8 cellular contexts compared by ENCODE assay signal in the genomic region with DNA sequence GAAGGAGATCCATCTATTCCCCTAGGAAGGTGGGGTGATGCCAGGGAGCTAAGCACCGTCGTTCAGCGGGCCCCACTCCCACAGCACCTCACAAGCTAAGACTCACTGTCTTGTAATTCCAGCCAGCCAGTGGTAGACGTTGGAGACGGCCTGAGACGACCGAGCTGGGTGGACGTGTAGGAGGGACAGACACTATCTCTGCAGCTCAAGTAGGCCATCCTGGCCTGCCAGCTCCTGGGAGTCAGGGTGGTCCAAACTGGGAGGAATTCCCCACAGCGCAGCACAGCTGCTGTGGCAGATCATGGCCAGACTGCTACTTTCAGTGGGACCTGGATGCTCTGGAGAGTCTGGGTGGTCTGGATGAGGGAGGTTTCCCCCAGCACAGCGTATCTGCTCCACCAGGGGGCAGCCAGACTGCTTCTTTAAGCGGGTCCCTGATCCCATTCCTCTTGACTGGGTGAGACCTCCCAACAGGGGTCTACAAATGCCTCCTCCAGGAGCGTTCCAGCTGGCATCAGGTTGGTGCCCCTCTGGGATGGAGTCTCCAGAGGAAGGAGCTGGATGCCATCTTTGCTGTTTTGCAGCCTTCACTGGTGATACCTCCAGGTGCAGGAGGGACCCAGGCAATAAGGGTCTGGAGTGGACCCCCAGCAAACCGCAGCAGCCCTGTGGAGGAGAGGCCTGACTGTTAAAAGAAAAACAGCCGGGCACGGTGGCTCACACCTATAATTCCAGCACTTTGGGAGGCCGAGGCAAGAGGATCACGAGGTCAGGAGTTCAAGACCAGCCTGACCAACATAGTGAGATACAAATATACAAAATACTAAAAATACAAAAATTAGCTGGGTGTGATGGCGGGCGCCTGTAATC. TPM values are rescaled to one million over a fixed set of nuclear protein-coding genes. Genes with fewer than 3 reads are reported as not detected.
DNase-seq lines count a peak whose midpoint lies in the region; ATAC-seq, FAIRE-seq and TF ChIP-seq lines count a peak whose summit lies in the region.
"Had no signal": no experiment of that assay in that cellular context is flagged by ENCODE, and none has a peak within 500 bp of the region (broad histone marks: within the 10 kb centered on the region; RNA-seq: fewer than 3 reads in every experiment).

No MANE protein-coding gene starts in this region.

- H3K4me3 ChIP-seq in GM23338 = no peak overlapping the region

- H3K4me3 Mint-ChIP-seq in GM23338 = no peak overlapping the region
- H3K4me3 Mint-ChIP-seq in activated T-helper 17 cell treated with anti-CD3 and anti-CD28 coated beads, Interleukin-2, amount 50 U/mL, for 72 hours = no peak overlapping the region

- peaks cover 8% of the 10 kb centered on the region for H4K20me1 ChIP-seq in GM23338 (replicated peaks; ENCODE audit: insufficient read depth)

- H3K36me3 ChIP-seq in GM23338 (ENCODE audit: insufficient read depth) = no peaks in the 10 kb centered on the region

- H3K4me1 ChIP-seq in GM23338 (ENCODE audit: insufficient read depth) = no peaks in the 10 kb centered on the region

- CTCF ChIA-PET in HEK293T (lab: Yijun Ruan, JAX) = no interaction called here

- H3K4me1 Mint-ChIP-seq in GM23338 = peaks cover 18% of the 10 kb centered on the region
- peaks cover 23% of the 10 kb centered on the region for H3K4me1 Mint-ChIP-seq in activated T-helper 17 cell treated with anti-CD3 and anti-CD28 coated beads, Interleukin-2, amount 50 U/mL, for 72 hours

- peaks cover 2% of the 10 kb centered on the region for H3K27me3 Mint-ChIP-seq in GM23338 (ENCODE audit: insufficient read depth, low read depth, poor library complexity)
- no peaks in the 10 kb centered on the region for H3K27me3 Mint-ChIP-seq in activated T-helper 17 cell treated with anti-CD3 and anti-CD28 coated beads, Interleukin-2, amount 50 U/mL, for 72 hours

- FAIRE-seq in D721Med (lab: Jason Lieb, UNC) = no peak

- H3K4me2 ChIP-seq in GM23338 = no peak overlapping the region

- 0 out of 2 replicates have a peak, but pooled peaks cover 4% of the 10 kb centered on the region for H3K9me2 ChIP-seq in GM23338 (ENCODE audit: insufficient read depth)

- no peak overlapping the region for H3K27ac Mint-ChIP-seq in GM23338
- no peak overlapping the region for H3K27ac Mint-ChIP-seq in activated T-helper 17 cell treated with anti-CD3 and anti-CD28 coated beads, Interleukin-2, amount 50 U/mL, for 72 hours

- H3K36me3 Mint-ChIP-seq in GM23338 (ENCODE audit: low read depth) = peaks cover 3% of the 10 kb centered on the region
- H3K36me3 Mint-ChIP-seq in activated T-helper 17 cell treated with anti-CD3 and anti-CD28 coated beads, Interleukin-2, amount 50 U/mL, for 72 hours (ENCODE audit: low read depth) = peaks cover 19% of the 10 kb centered on the region

- TF ChIP-seq CTCF in D721Med (IDR thresholded peaks at IDR 0.05; ENCODE audit: insufficient read depth, missing control alignments) (peak; percentile 30), GM23338 (conservative IDR thresholded peaks at IDR 0.05; ENCODE audit: low read depth in 2 of 2) (peak; percentile 69 to 73)

- ATAC-seq in GM23338 (peak; percentile 97), HG02973 (IDR thresholded peaks at IDR 0.05; ENCODE audit: unreplicated experiment) (no peak)
- no peak for ATAC-seq in activated T-helper 17 cell treated with anti-CD3 and anti-CD28 coated beads, Interleukin-2, amount 50 U/mL, for 72 hours (replicated peaks)

- no peaks in the 10 kb centered on the region for H3K9me3 Mint-ChIP-seq in GM23338
- H3K9me3 Mint-ChIP-seq in activated T-helper 17 cell treated with anti-CD3 and anti-CD28 coated beads, Interleukin-2, amount 50 U/mL, for 72 hours = no peaks in the 10 kb centered on the region

- no peak for DNase-seq in D721Med (ENCODE audit: insufficient read length, low spot score)
- DNase-seq in GM23338 (ENCODE audit: low spot score) = peak; percentile 88
- peak; percentile 30 for DNase-seq in activated CD8-positive, alpha-beta memory T cell treated with anti-CD3 and anti-CD28 coated beads, Interleukin-2, amount 50 U/mL, for 4 hours
- peak; percentile 35 for DNase-seq in left kidney (ENCODE audit: low read depth, low spot score)
- DNase-seq in HEK293T (ENCODE audit: extremely low spot score) = no peak
- DNase-seq: NCI-H1930 had no signal

- POLR2A ChIA-PET in HEK293T (lab: Yijun Ruan, JAX) = no interaction called here

- no peaks in the 10 kb centered on the region for H3F3A ChIP-seq in GM23338 (replicated peaks; ENCODE audit: low read depth)

- H3K79me2 ChIP-seq in GM23338 (replicated peaks; ENCODE audit: insufficient read depth) = peaks cover 31% of the 10 kb centered on the region

- H3K27ac ChIP-seq in GM23338 (ENCODE audit: low read depth) = 0 out of 2 replicates have a peak overlapping the region, but pooled peaks have one; percentile 59

- no peaks in the 10 kb centered on the region for H3K27me3 ChIP-seq in GM23338 (ENCODE audit: insufficient read depth)

- no peak overlapping the region for H2AFZ ChIP-seq in GM23338

TF ChIP-seq in GM23338, 12 proteins besides CTCF, POLR2A, EP300 and RAD21:
- TF ChIP-seq ZNF331 (CRISPR knock-in tag; IDR thresholded peaks at IDR 0.05; ENCODE audit: low read depth) (no peak), CREB1 (CRISPR knock-in tag; IDR thresholded peaks at IDR 0.05; ENCODE audit: low read depth) (no peak)
TF ChIP-seq in GM23338: peak in this region for 0.

TF ChIP-seq in HEK293T, 16 proteins besides CTCF, POLR2A, EP300 and RAD21:
- no peak for TF ChIP-seq ARNT (IDR thresholded peaks at IDR 0.05)
- no peak for TF ChIP-seq SP1 (IDR thresholded peaks at IDR 0.05)
- TF ChIP-seq SUZ12 (IDR thresholded peaks at IDR 0.05) = no peak
- TF ChIP-seq TARDBP (IDR thresholded peaks at IDR 0.05) = no peak
- TF ChIP-seq ZNF384 (IDR thresholded peaks at IDR 0.05) = no peak
- no peak for TF ChIP-seq CTBP1 (IDR thresholded peaks at IDR 0.05; ENCODE audit: borderline replicate concordance)
- TF ChIP-seq PKNOX1 (IDR thresholded peaks at IDR 0.05) = no peak
- no peak for TF ChIP-seq ELF4 (IDR thresholded peaks at IDR 0.05)
- TF ChIP-seq FOXA1 (IDR thresholded peaks at IDR 0.05) = no peak
- TF ChIP-seq HDGF (IDR thresholded peaks at IDR 0.05; ENCODE audit: borderline replicate concordance) = no peak
- TF ChIP-seq L3MBTL2 (conservative IDR thresholded peaks at IDR 0.05) = no peak
- no peak for TF ChIP-seq FOXM1 (IDR thresholded peaks at IDR 0.05; ENCODE audit: borderline replicate concordance)
TF ChIP-seq in HEK293T: peak in this region for 0.

RNA-seq across cellular contexts. Expression of gene GNB5, which starts 27.6 kb away (rescaled TPM):
- total RNA-seq in GM23338 (2014; rRNA removed; shearing (Covaris generic)) = 40.8 and 68.3 TPM in 2 replicates
- polyA plus RNA-seq in GM23338 (2016; fragmentation: Nextera tagmentation; extraction: Ambion mirVana) = 20.1 and 23.0 TPM in 2 replicates
- total RNA-seq in activated T-helper 17 cell treated with anti-CD3 and anti-CD28 coated beads, Interleukin-2, amount 50 U/mL, for 72 hours = 10 to 100 TPM; 19.5 to 21.9 TPM

RNA-seq across cellular contexts. Expression of gene BCL2L10, which starts 51.0 kb away (rescaled TPM):
- total RNA-seq in GM23338 (2014; rRNA removed; shearing (Covaris generic)) = 1.6 and 3.3 TPM in 2 replicates
- 1.9 and 4.3 TPM in 2 replicates for polyA plus RNA-seq in GM23338 (2016; fragmentation: Nextera tagmentation; extraction: Ambion mirVana)
- not detected for total RNA-seq in activated T-helper 17 cell treated with anti-CD3 and anti-CD28 coated beads, Interleukin-2, amount 50 U/mL, for 72 hours

Comparison
In these comparisons a context has a peak if more than half of its experiments do, and no peak if none do; other contexts are left out.
1. DNase-seq: peak in GM23338 (single experiment), activated CD8-positive, alpha-beta memory T cell treated with anti-CD3 and anti-CD28 coated beads, Interleukin-2, amount 50 U/mL, for 4 hours (single experiment) and left kidney (single experiment); none in D721Med (single experiment) and HEK293T (single experiment).